Comparison of ENCODE assay signal across 6 cellular contexts in genomic region chr16:153129-153521, GRCh38. TPM values are rescaled to one million over a fixed set of nuclear protein-coding genes. Genes with fewer than 3 reads are reported as not detected.
DNase-seq lines count a peak whose midpoint lies in the region; ATAC-seq and TF ChIP-seq lines count a peak whose summit lies in the region.
"Not testable (repeated sequence)": the region's sequence is repeated elsewhere in the genome, so short reads cannot be mapped to it uniquely, and the experiment has no call there.
"Had no signal": no experiment of that assay in that cellular context is flagged by ENCODE, and none has a peak within 500 bp of the region (broad histone marks: within the 10 kb centered on the region; RNA-seq: fewer than 3 reads in every experiment).

No MANE protein-coding gene starts in this region.

- not testable (repeated sequence) for H3K4me1 Mint-ChIP-seq in activated CD4-positive, alpha-beta T cell treated with anti-CD3 and anti-CD28 coated beads for 36 hours
- H3K4me1 Mint-ChIP-seq in natural killer cell: peaks cover 10% of the 10 kb centered on the region in 2 donors

- peaks cover 29% of the 10 kb centered on the region for H3K27me3 Mint-ChIP-seq in activated CD4-positive, alpha-beta T cell treated with anti-CD3 and anti-CD28 coated beads for 36 hours
- H3K27me3 Mint-ChIP-seq in natural killer cell (ENCODE audit: low read depth in 2 of 2): peaks cover 0 to 16% of the 10 kb centered on the region in 2 donors

- not testable (repeated sequence) for H3K4me3 Mint-ChIP-seq in activated CD4-positive, alpha-beta T cell treated with anti-CD3 and anti-CD28 coated beads for 36 hours; natural killer cell

- H3K9me3 Mint-ChIP-seq in activated CD4-positive, alpha-beta T cell treated with anti-CD3 and anti-CD28 coated beads for 36 hours (ENCODE audit: low read depth); natural killer cell: not testable (repeated sequence)

- not testable (repeated sequence) for DNase-seq in activated CD4-positive, alpha-beta T cell treated with anti-CD3 and anti-CD28 coated beads for 36 hours; natural killer cell

- not testable (repeated sequence) for H3K27ac Mint-ChIP-seq in activated CD4-positive, alpha-beta T cell treated with anti-CD3 and anti-CD28 coated beads for 36 hours; natural killer cell

- not testable (repeated sequence) for H3K36me3 Mint-ChIP-seq in activated CD4-positive, alpha-beta T cell treated with anti-CD3 and anti-CD28 coated beads for 36 hours (ENCODE audit: low read depth); natural killer cell

- TF ChIP-seq CTCF in natural killer cell (IDR thresholded peaks at IDR 0.05): not testable (repeated sequence)

- CTCF ChIA-PET in activated CD4-positive, alpha-beta T cell treated with anti-CD3 and anti-CD28 coated beads for 36 hours (lab: Charles Lee): not testable (repeated sequence)

- peak; percentile 28 for ATAC-seq in activated CD4-positive, alpha-beta T cell treated with anti-CD3 and anti-CD28 coated beads for 36 hours
- ATAC-seq in natural killer cell: peak in 2 of 3 donors; percentile 25 to 27

- POLR2A ChIA-PET in activated CD4-positive, alpha-beta T cell treated with anti-CD3 and anti-CD28 coated beads for 36 hours (lab: Charles Lee): not testable (repeated sequence)

- intact Hi-C loops in activated CD4-positive, alpha-beta T cell treated with anti-CD3 and anti-CD28 coated beads for 36 hours (cut with DNase I, micrococcal nuclease): loop anchor here (1.0 kb wide), 1 partner anchor 9 kb away; no protein-coding TSS in a partner anchor
- intact Hi-C loops in natural killer cell (cut with micrococcal nuclease): not testable (repeated sequence)

RNA-seq across cellular contexts. Expression of gene HBZ, which starts 0.7 kb away (rescaled TPM):
- not detected for total RNA-seq in activated CD4-positive, alpha-beta T cell treated with anti-CD3 and anti-CD28 coated beads for 36 hours
- not detected for total RNA-seq in natural killer cell
- total RNA-seq: activated T-cell treated with anti-CD3 and anti-CD28 coated beads, Interleukin-2, amount 50 U/mL, for 72 hours; MCF 10A; RPMI7951; suprapubic skin had no signal

RNA-seq across cellular contexts. Expression of gene HBM, which starts 12.7 kb away (rescaled TPM):
- total RNA-seq in activated CD4-positive, alpha-beta T cell treated with anti-CD3 and anti-CD28 coated beads for 36 hours: not detected
- not detected for total RNA-seq in natural killer cell
- total RNA-seq: activated T-cell treated with anti-CD3 and anti-CD28 coated beads, Interleukin-2, amount 50 U/mL, for 72 hours; MCF 10A; RPMI7951; suprapubic skin had no signal

RNA-seq across cellular contexts. Expression of gene NPRL3, which starts 14.7 kb away (rescaled TPM):
- total RNA-seq in activated CD4-positive, alpha-beta T cell treated with anti-CD3 and anti-CD28 coated beads for 36 hours: 10 to 100 TPM; 49.1 to 53.9 TPM
- 10 to 100 TPM; 44.8 to 62.1 (median 55.7) TPM for total RNA-seq in natural killer cell

RNA-seq across cellular contexts. Expression of gene HBA2, which starts 19.6 kb away (rescaled TPM):
- not detected for total RNA-seq in activated CD4-positive, alpha-beta T cell treated with anti-CD3 and anti-CD28 coated beads for 36 hours
- total RNA-seq in natural killer cell: 1 to 10 TPM in 2 of 3 donors, not detected in 1; 3.2 to 9.9 TPM
- total RNA-seq: activated T-cell treated with anti-CD3 and anti-CD28 coated beads, Interleukin-2, amount 50 U/mL, for 72 hours; MCF 10A; RPMI7951 had no signal

RNA-seq across cellular contexts. Expression of gene HBA1, which starts 23.4 kb away (rescaled TPM):
- total RNA-seq in activated CD4-positive, alpha-beta T cell treated with anti-CD3 and anti-CD28 coated beads for 36 hours: not detected
- total RNA-seq in natural killer cell: 10 to 100 TPM in 1 of 3 donors, not detected in 2; 16.9 TPM
- total RNA-seq: RPMI7951 had no signal
